Comparison of ENCODE assay signal across 39 cellular contexts in the genomic region with DNA sequence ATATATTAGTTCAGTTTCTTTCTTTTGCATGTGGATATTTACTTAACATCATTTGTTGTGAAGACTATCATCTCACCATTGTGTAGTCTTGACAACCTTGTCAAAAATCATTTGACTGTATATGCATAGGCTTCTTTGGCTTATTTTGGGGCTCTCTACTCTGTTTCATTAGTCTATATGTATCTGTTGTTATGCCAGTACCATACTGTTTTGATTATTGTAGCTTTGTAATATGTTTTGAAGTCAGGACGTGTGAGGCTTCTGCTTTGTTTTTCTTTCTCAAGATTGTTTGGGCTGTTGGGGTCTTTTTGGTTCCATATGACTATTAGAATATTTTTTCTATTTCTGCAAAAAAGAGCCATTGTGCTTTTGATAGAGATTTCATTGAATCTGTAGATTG.
"Had no signal": no experiment of that assay in that cellular context is flagged by ENCODE, and none has a peak within 500 bp of the region (broad histone marks: within the 10 kb centered on the region; RNA-seq: fewer than 3 reads in every experiment).

No MANE protein-coding gene starts in this region.

- H3K27me3 Mint-ChIP-seq: activated naive CD4-positive, alpha-beta T cell treated with anti-CD3 and anti-CD28 coated beads, Interleukin-2, amount 10 ng/mL, durations not matched to agents 7 days and 5 days; activated naive CD4-positive, alpha-beta T cell treated with anti-CD3 and anti-CD28 coated beads, Interleukin-2, amount 50 U/mL, for 24 hours; activated naive CD8-positive, alpha-beta T cell; activated naive CD8-positive, alpha-beta T cell treated with anti-CD3 and anti-CD28 coated beads for 36 hours; activated naive CD8-positive, alpha-beta T cell treated with anti-CD3 and anti-CD28 coated beads, Interleukin-2, amount 10 ng/mL, durations not matched to agents 7 days and 5 days; activated naive CD8-positive, alpha-beta T cell treated with anti-CD3 and anti-CD28 coated beads, Interleukin-2, amount 50 U/mL, for 24 hours; activated T-helper 17 cell treated with anti-CD3 and anti-CD28 coated beads, Interleukin-2, amount 50 U/mL, for 72 hours; central memory CD8-positive, alpha-beta T cell had no signal

- H3K4me1 Mint-ChIP-seq: activated naive CD4-positive, alpha-beta T cell treated with anti-CD3 and anti-CD28 coated beads, Interleukin-2, amount 10 ng/mL, durations not matched to agents 7 days and 5 days; activated naive CD4-positive, alpha-beta T cell treated with anti-CD3 and anti-CD28 coated beads, Interleukin-2, amount 50 U/mL, for 24 hours; activated naive CD8-positive, alpha-beta T cell treated with anti-CD3 and anti-CD28 coated beads for 36 hours; activated naive CD8-positive, alpha-beta T cell treated with anti-CD3 and anti-CD28 coated beads, Interleukin-2, amount 10 ng/mL, durations not matched to agents 7 days and 5 days; activated naive CD8-positive, alpha-beta T cell treated with anti-CD3 and anti-CD28 coated beads, Interleukin-2, amount 50 U/mL, for 24 hours; activated T-helper 17 cell treated with anti-CD3 and anti-CD28 coated beads, Interleukin-2, amount 50 U/mL, for 72 hours; brain; central memory CD8-positive, alpha-beta T cell had no signal

- H3K36me3 ChIP-seq: adrenal gland, ascending aorta, brain microvascular endothelial cell, breast epithelium, cardiac muscle cell had no signal

- DNase-seq: activated effector memory CD4-positive, alpha-beta T cell treated with anti-CD3 and anti-CD28 coated beads, Interleukin-2, amount 50 U/mL, for 16 hours; activated effector memory CD4-positive, alpha-beta T cell treated with Interleukin-2 at 50 U/mL for 16 hours; activated gamma-delta T cell; activated gamma-delta T cell treated with Interleukin-2 at 50 U/mL for 16 hours; activated naive CD4-positive, alpha-beta T cell; activated naive CD4-positive, alpha-beta T cell treated with anti-CD3 and anti-CD28 coated beads for 36 hours; activated naive CD4-positive, alpha-beta T cell treated with anti-CD3 and anti-CD28 coated beads, Interleukin-2, amount 10 ng/mL, durations not matched to agents 7 days and 5 days; activated naive CD4-positive, alpha-beta T cell treated with anti-CD3 and anti-CD28 coated beads, Interleukin-2, amount 50 U/mL, for 16 hours; activated naive CD4-positive, alpha-beta T cell treated with Interleukin-2 at 50 U/mL for 16 hours; activated naive CD8-positive, alpha-beta T cell treated with anti-CD3 and anti-CD28 coated beads for 36 hours; activated naive CD8-positive, alpha-beta T cell treated with anti-CD3 and anti-CD28 coated beads, Interleukin-2, amount 10 ng/mL, durations not matched to agents 7 days and 5 days; activated naive CD8-positive, alpha-beta T cell treated with anti-CD3 and anti-CD28 coated beads, Interleukin-2, amount 50 U/mL, for 24 hours; activated T-cell treated with anti-CD3 and anti-CD28 coated beads, Interleukin-2, amount 50 U/mL, for 4 hours; activated T-cell treated with anti-CD3 and anti-CD28 coated beads, Interleukin-2, amount 50 U/mL, for 48 hours; activated T-cell treated with anti-CD3 and anti-CD28 coated beads, Interleukin-2, amount 50 U/mL, for 72 hours; adrenal gland; amniotic stem cell; amygdala; anterior cingulate cortex; aorta; body of pancreas; brain microvascular endothelial cell; caudate nucleus; central memory CD4-positive, alpha-beta T cell; cerebellar nuclear complex had no signal

- ATAC-seq: activated naive CD4-positive, alpha-beta T cell treated with anti-CD3 and anti-CD28 coated beads, Interleukin-2, amount 50 U/mL, for 72 hours; activated naive CD8-positive, alpha-beta T cell treated with anti-CD3 and anti-CD28 coated beads, Interleukin-2, amount 50 U/mL, for 24 hours; activated T-cell treated with anti-CD3 and anti-CD28 coated beads, Interleukin-2, amount 50 U/mL, for 4 hours; activated T-cell treated with anti-CD3 and anti-CD28 coated beads, Interleukin-2, amount 50 U/mL, for 72 hours; activated T-helper 17 cell treated with anti-CD3 and anti-CD28 coated beads, Interleukin-2, amount 50 U/mL, for 72 hours; body of pancreas had no signal

- H3K27ac Mint-ChIP-seq: activated naive CD4-positive, alpha-beta T cell treated with anti-CD3 and anti-CD28 coated beads for 36 hours; activated naive CD4-positive, alpha-beta T cell treated with anti-CD3 and anti-CD28 coated beads, Interleukin-2, amount 10 ng/mL, durations not matched to agents 7 days and 5 days; activated naive CD4-positive, alpha-beta T cell treated with anti-CD3 and anti-CD28 coated beads, Interleukin-2, amount 50 U/mL, for 24 hours; activated naive CD4-positive, alpha-beta T cell treated with anti-CD3 and anti-CD28 coated beads, Interleukin-2, amount 50 U/mL, for 72 hours; activated naive CD8-positive, alpha-beta T cell; activated naive CD8-positive, alpha-beta T cell treated with anti-CD3 and anti-CD28 coated beads for 36 hours; activated naive CD8-positive, alpha-beta T cell treated with anti-CD3 and anti-CD28 coated beads, Interleukin-2, amount 10 ng/mL, durations not matched to agents 7 days and 5 days; activated naive CD8-positive, alpha-beta T cell treated with anti-CD3 and anti-CD28 coated beads, Interleukin-2, amount 50 U/mL, for 24 hours; activated T-cell treated with anti-CD3 and anti-CD28 coated beads, Interleukin-2, amount 50 U/mL, for 72 hours; activated T-helper 1 cell treated with anti-CD3 and anti-CD28 coated beads, Interleukin-12 subunit alpha, Interleukin-12 subunit beta, Interleukin-2, Interleukin-4 antibody, amounts not matched to agents 30 ng/mL and 10 ng/mL and 1 ng/mL, durations not matched to agents 14 hours and 24 hours and 36 hours; activated T-helper 17 cell treated with anti-CD3 and anti-CD28 coated beads, Interleukin-2, amount 50 U/mL, for 72 hours; activated T-helper 2 cell treated with anti-CD3 and anti-CD28 coated beads, Interferon-gamma antibody, Interleukin-2, Interleukin-4, amounts not matched to agents 10 μg/mL and 5 μg/mL and 100 μg/mL, durations not matched to agents 14 hours and 24 hours and 36 hours; brain had no signal

- H3K4me3 Mint-ChIP-seq: activated naive CD4-positive, alpha-beta T cell treated with anti-CD3 and anti-CD28 coated beads for 36 hours; activated naive CD4-positive, alpha-beta T cell treated with anti-CD3 and anti-CD28 coated beads, Interleukin-2, amount 10 ng/mL, durations not matched to agents 7 days and 5 days; activated naive CD4-positive, alpha-beta T cell treated with anti-CD3 and anti-CD28 coated beads, Interleukin-2, amount 50 U/mL, for 24 hours; activated naive CD8-positive, alpha-beta T cell; activated naive CD8-positive, alpha-beta T cell treated with anti-CD3 and anti-CD28 coated beads for 36 hours; activated naive CD8-positive, alpha-beta T cell treated with anti-CD3 and anti-CD28 coated beads, Interleukin-2, amount 10 ng/mL, durations not matched to agents 7 days and 5 days; activated naive CD8-positive, alpha-beta T cell treated with anti-CD3 and anti-CD28 coated beads, Interleukin-2, amount 50 U/mL, for 24 hours; activated T-cell treated with anti-CD3 and anti-CD28 coated beads, Interleukin-2, amount 50 U/mL, for 4 hours; activated T-cell treated with anti-CD3 and anti-CD28 coated beads, Interleukin-2, amount 50 U/mL, for 72 hours; activated T-helper 1 cell treated with anti-CD3 and anti-CD28 coated beads, Interleukin-12 subunit alpha, Interleukin-12 subunit beta, Interleukin-2, Interleukin-4 antibody, amounts not matched to agents 30 ng/mL and 10 ng/mL and 1 ng/mL, durations not matched to agents 14 hours and 24 hours and 36 hours; activated T-helper 17 cell treated with anti-CD3 and anti-CD28 coated beads, Interleukin-2, amount 50 U/mL, for 72 hours; brain; central memory CD8-positive, alpha-beta T cell had no signal

- H3K27ac ChIP-seq: adrenal gland, ascending aorta, body of pancreas, brain microvascular endothelial cell, breast epithelium, cardiac muscle cell had no signal

- H3K4me3 ChIP-seq: adrenal gland, ascending aorta, body of pancreas, breast epithelium, cardiac muscle cell had no signal

- H3K27me3 ChIP-seq: adrenal gland, ascending aorta, body of pancreas, brain microvascular endothelial cell, breast epithelium, cardiac muscle cell had no signal

- H3K4me1 ChIP-seq: adrenal gland, ascending aorta, body of pancreas, breast epithelium had no signal

- FAIRE-seq: astrocyte, bronchial epithelial cell, colon had no signal

- H3K36me3 Mint-ChIP-seq: activated naive CD4-positive, alpha-beta T cell treated with anti-CD3 and anti-CD28 coated beads, Interleukin-2, amount 10 ng/mL, durations not matched to agents 7 days and 5 days; activated naive CD8-positive, alpha-beta T cell; activated naive CD8-positive, alpha-beta T cell treated with anti-CD3 and anti-CD28 coated beads for 36 hours; activated naive CD8-positive, alpha-beta T cell treated with anti-CD3 and anti-CD28 coated beads, Interleukin-2, amount 10 ng/mL, durations not matched to agents 7 days and 5 days had no signal
